Comparison of ENCODE assay signal across 8 cellular contexts in genomic region chr18:69885841-69886531, GRCh38.
DNase-seq lines count a peak whose midpoint lies in the region; ATAC-seq and TF ChIP-seq lines count a peak whose summit lies in the region.

No MANE protein-coding gene starts in this region.

- peaks cover 63% of the 10 kb centered on the region for H3K4me1 Mint-ChIP-seq in activated naive CD4-positive, alpha-beta T cell treated with anti-CD3 and anti-CD28 coated beads for 36 hours (ENCODE audit: low read depth)
- H3K4me1 Mint-ChIP-seq in activated CD4-positive, alpha-beta T cell treated with anti-CD3 and anti-CD28 coated beads, Interleukin-2, amount 10 ng/mL, durations not matched to agents 7 days and 5 days: peaks cover 71% of the 10 kb centered on the region
- peaks cover 87% of the 10 kb centered on the region for H3K4me1 Mint-ChIP-seq in stimulated activated naive CD8-positive, alpha-beta T cell treated with anti-CD3 and anti-CD28 coated beads, Interleukin-15, Interleukin-2, amounts not matched to agents 100 ng/mL and 50 ng/mL, for 24 hours (ENCODE audit: low read depth)
- peaks cover 3% of the 10 kb centered on the region for H3K4me1 Mint-ChIP-seq in endodermal cell

- H3K4me3 ChIP-seq in endodermal cell (ENCODE audit: low read length): no peak overlapping the region

- peak; percentile 33 for DNase-seq in activated naive CD4-positive, alpha-beta T cell treated with anti-CD3 and anti-CD28 coated beads for 36 hours
- no peak for DNase-seq in activated naive CD4-positive, alpha-beta T cell (lab: John Stamatoyannopoulos, UW)
- DNase-seq in activated CD4-positive, alpha-beta T cell treated with anti-CD3 and anti-CD28 coated beads, Interleukin-2, amount 10 ng/mL, durations not matched to agents 7 days and 5 days: peak; percentile 41
- DNase-seq in endodermal cell (no peak), foreskin melanocyte (no peak), NCI-H2107 treated with DMSO at 0.1 percent for 48 hours (lab: John Stamatoyannopoulos, UW; ENCODE audit: unreplicated experiment) (no peak)

- ATAC-seq in HG02884 (IDR thresholded peaks at IDR 0.05; ENCODE audit: unreplicated experiment): peak; percentile 44

- no peak for TF ChIP-seq CTCF in endodermal cell (conservative IDR thresholded peaks at IDR 0.05)

- intact Hi-C loops in activated naive CD4-positive, alpha-beta T cell treated with anti-CD3 and anti-CD28 coated beads for 36 hours (cut with micrococcal nuclease): no loop called here

- no peak overlapping the region for H3K27ac ChIP-seq in endodermal cell (ENCODE audit: low read depth, low read length)

- no peaks in the 10 kb centered on the region for H3K27me3 Mint-ChIP-seq in activated naive CD4-positive, alpha-beta T cell treated with anti-CD3 and anti-CD28 coated beads for 36 hours (ENCODE audit: low read depth)
- no peaks in the 10 kb centered on the region for H3K27me3 Mint-ChIP-seq in activated CD4-positive, alpha-beta T cell treated with anti-CD3 and anti-CD28 coated beads, Interleukin-2, amount 10 ng/mL, durations not matched to agents 7 days and 5 days
- no peaks in the 10 kb centered on the region for H3K27me3 Mint-ChIP-seq in stimulated activated naive CD8-positive, alpha-beta T cell treated with anti-CD3 and anti-CD28 coated beads, Interleukin-15, Interleukin-2, amounts not matched to agents 100 ng/mL and 50 ng/mL, for 24 hours
- no peaks in the 10 kb centered on the region for H3K27me3 Mint-ChIP-seq in endodermal cell (ENCODE audit: insufficient read depth)

- no peaks in the 10 kb centered on the region for H3K9me3 ChIP-seq in endodermal cell (ENCODE audit: control insufficient read depth, low read length)

- H3K9ac ChIP-seq in endodermal cell (ENCODE audit: extremely low read depth, low read length, poor library complexity, severe bottlenecking): no peak overlapping the region

- no peaks in the 10 kb centered on the region for H3K27me3 ChIP-seq in endodermal cell (ENCODE audit: control insufficient read depth, insufficient read depth, low read length, poor library complexity, severe bottlenecking)

- H3K36me3 ChIP-seq in endodermal cell (ENCODE audit: control insufficient read depth, insufficient read depth, low read length): no peaks in the 10 kb centered on the region

- peak overlapping the region; percentile 48 for H3K4me3 Mint-ChIP-seq in activated naive CD4-positive, alpha-beta T cell treated with anti-CD3 and anti-CD28 coated beads for 36 hours
- peak overlapping the region; percentile 31 for H3K4me3 Mint-ChIP-seq in activated CD4-positive, alpha-beta T cell treated with anti-CD3 and anti-CD28 coated beads, Interleukin-2, amount 10 ng/mL, durations not matched to agents 7 days and 5 days
- H3K4me3 Mint-ChIP-seq in stimulated activated naive CD8-positive, alpha-beta T cell treated with anti-CD3 and anti-CD28 coated beads, Interleukin-15, Interleukin-2, amounts not matched to agents 100 ng/mL and 50 ng/mL, for 24 hours: peak overlapping the region; percentile 53
- no peak overlapping the region for H3K4me3 Mint-ChIP-seq in endodermal cell

- H3K36me3 Mint-ChIP-seq in activated naive CD4-positive, alpha-beta T cell treated with anti-CD3 and anti-CD28 coated beads for 36 hours (ENCODE audit: low read depth): peaks cover 8% of the 10 kb centered on the region
- peaks cover 74% of the 10 kb centered on the region for H3K36me3 Mint-ChIP-seq in activated CD4-positive, alpha-beta T cell treated with anti-CD3 and anti-CD28 coated beads, Interleukin-2, amount 10 ng/mL, durations not matched to agents 7 days and 5 days (ENCODE audit: low read depth)
- H3K36me3 Mint-ChIP-seq in stimulated activated naive CD8-positive, alpha-beta T cell treated with anti-CD3 and anti-CD28 coated beads, Interleukin-15, Interleukin-2, amounts not matched to agents 100 ng/mL and 50 ng/mL, for 24 hours (ENCODE audit: low read depth): peaks cover 44% of the 10 kb centered on the region
- H3K36me3 Mint-ChIP-seq in endodermal cell (ENCODE audit: low read depth): no peaks in the 10 kb centered on the region

- H3K4me1 ChIP-seq in endodermal cell (ENCODE audit: control insufficient read depth, insufficient read depth, low read length): no peaks in the 10 kb centered on the region

- POLR2A ChIA-PET in activated CD4-positive, alpha-beta T cell treated with anti-CD3 and anti-CD28 coated beads, Interleukin-2, amount 10 ng/mL, durations not matched to agents 7 days and 5 days (lab: Charles Lee): no interaction called here

- H3K9me3 Mint-ChIP-seq in activated naive CD4-positive, alpha-beta T cell treated with anti-CD3 and anti-CD28 coated beads for 36 hours: peaks cover 2% of the 10 kb centered on the region
- peaks cover 5% of the 10 kb centered on the region for H3K9me3 Mint-ChIP-seq in activated CD4-positive, alpha-beta T cell treated with anti-CD3 and anti-CD28 coated beads, Interleukin-2, amount 10 ng/mL, durations not matched to agents 7 days and 5 days
- peaks cover 2% of the 10 kb centered on the region for H3K9me3 Mint-ChIP-seq in stimulated activated naive CD8-positive, alpha-beta T cell treated with anti-CD3 and anti-CD28 coated beads, Interleukin-15, Interleukin-2, amounts not matched to agents 100 ng/mL and 50 ng/mL, for 24 hours
- no peaks in the 10 kb centered on the region for H3K9me3 Mint-ChIP-seq in endodermal cell

- peak overlapping the region; percentile 86 for H3K27ac Mint-ChIP-seq in activated naive CD4-positive, alpha-beta T cell treated with anti-CD3 and anti-CD28 coated beads for 36 hours
- H3K27ac Mint-ChIP-seq in activated CD4-positive, alpha-beta T cell treated with anti-CD3 and anti-CD28 coated beads, Interleukin-2, amount 10 ng/mL, durations not matched to agents 7 days and 5 days: peak overlapping the region; percentile 85
- peak overlapping the region; percentile 95 for H3K27ac Mint-ChIP-seq in stimulated activated naive CD8-positive, alpha-beta T cell treated with anti-CD3 and anti-CD28 coated beads, Interleukin-15, Interleukin-2, amounts not matched to agents 100 ng/mL and 50 ng/mL, for 24 hours
- H3K27ac Mint-ChIP-seq in endodermal cell: no peak overlapping the region

- WGBS in endodermal cell (ENCODE audit: insufficient coverage in 1 of 2, insufficient read length in 1 of 2), 2 experiments: 93 to 97% methylated on average over 16 to 20 of the region's 20 CpGs

- CTCF ChIA-PET in activated naive CD4-positive, alpha-beta T cell treated with anti-CD3 and anti-CD28 coated beads for 36 hours (lab: Charles Lee): no interaction called here
- CTCF ChIA-PET in activated CD4-positive, alpha-beta T cell treated with anti-CD3 and anti-CD28 coated beads, Interleukin-2, amount 10 ng/mL, durations not matched to agents 7 days and 5 days (lab: Charles Lee): interaction anchor here (0.9 kb wide), 1 partner anchor 47 kb away, joined by 3 read pairs; no protein-coding TSS in a partner anchor

Comparison
In these comparisons a context has a peak if more than half of its experiments do, and no peak if none do; other contexts are left out.
1. DNase-seq: peak in activated naive CD4-positive, alpha-beta T cell treated with anti-CD3 and anti-CD28 coated beads for 36 hours (single experiment) and activated CD4-positive, alpha-beta T cell treated with anti-CD3 and anti-CD28 coated beads, Interleukin-2, amount 10 ng/mL, durations not matched to agents 7 days and 5 days (single experiment); none in activated naive CD4-positive, alpha-beta T cell (0 of 4), endodermal cell (single experiment), foreskin melanocyte (single experiment) and NCI-H2107 treated with DMSO at 0.1 percent for 48 hours (single experiment).